ENCODE assay signal across 26 cellular contexts in the genomic region with DNA sequence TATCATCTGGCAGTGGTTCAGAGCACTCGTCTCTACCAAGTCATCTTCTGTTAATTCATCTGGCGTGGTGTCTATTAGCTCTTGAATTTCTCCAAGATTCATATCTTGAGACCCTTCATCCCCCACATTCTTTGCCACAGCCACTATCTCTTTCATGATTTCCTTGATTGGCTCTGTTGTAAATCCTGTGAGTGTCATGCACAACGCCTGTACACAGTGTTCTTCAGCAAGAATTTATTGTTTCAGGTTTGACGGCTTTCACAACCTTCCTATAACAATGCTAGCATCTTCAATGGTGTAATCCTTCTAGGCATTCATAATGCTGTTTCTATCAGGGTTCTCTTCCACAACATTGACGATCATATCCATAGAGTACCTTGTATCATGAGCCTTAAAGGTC.
"Had no signal": no experiment of that assay in that cellular context is flagged by ENCODE, and none has a peak within 500 bp of the region (broad histone marks: within the 10 kb centered on the region; RNA-seq: fewer than 3 reads in every experiment).

No MANE protein-coding gene starts in this region.

- H3K9me3 ChIP-seq: left lung, lower lobe of right lung, ovary, right lobe of liver, uterus had no signal

- H3K27me3 Mint-ChIP-seq: progenitor cell of endocrine pancreas; stimulated activated memory B cell treated with anti-CD40 and anti-IgM and Interleukin-4, amounts not matched to agents 10 μg/mL and 1 μg/mL and 100 μg/mL, for 72 hours; stimulated activated naive CD8-positive, alpha-beta T cell treated with anti-CD3 and anti-CD28 coated beads, Interleukin-15, amount 100 ng/mL, for 72 hours; type B pancreatic cell had no signal

- H3K9me3 Mint-ChIP-seq: immature natural killer cell had no signal

- DNase-seq: hypothalamus; immature natural killer cell; kidney; left colon; left lung; lower lobe of right lung; mammary epithelial cell; mesenchymal stem cell; naive thymus-derived CD8-positive, alpha-beta T cell; ovary; retina; right lobe of liver; stimulated activated CD4-positive, alpha-beta T cell treated with anti-CD3 and anti-CD28 coated beads, Interleukin-1b, Interleukin-23, amount 100 ng/mL, for 48 hours; stimulated activated CD4-positive, alpha-beta T cell treated with anti-CD3 and anti-CD28 coated beads, Interleukin-2, amount 100 ng/mL, for 48 hours; stimulated activated CD4-positive, alpha-beta T cell treated with anti-CD3 and anti-CD28 coated beads, Interleukin-4, amount 100 ng/mL, for 4 hours; stimulated activated CD8-positive, alpha-beta memory T cell treated with anti-CD3 and anti-CD28 coated beads, Interleukin-4, amount 100 ng/mL, for 48 hours; stimulated activated naive CD4-positive, alpha-beta T cell treated with Interleukin-2 at 50 U/mL for 16 hours; stimulated activated naive CD8-positive, alpha-beta T cell treated with anti-CD3 and anti-CD28 coated beads, Interleukin-15, amount 100 ng/mL, for 72 hours; substantia nigra; uterus had no signal

- H3K27me3 ChIP-seq: left lung, ovary, right lobe of liver, tibial nerve, uterus had no signal

- H3K4me1 Mint-ChIP-seq: stimulated activated memory B cell treated with anti-CD40 and anti-IgM and Interleukin-4, amounts not matched to agents 10 μg/mL and 1 μg/mL and 100 μg/mL, for 72 hours; stimulated activated naive CD8-positive, alpha-beta T cell treated with anti-CD3 and anti-CD28 coated beads, Interleukin-15, amount 100 ng/mL, for 72 hours had no signal

- H3K27ac ChIP-seq: left lung, lower lobe of right lung, ovary, right lobe of liver, tibial nerve, uterus had no signal

- H3K4me3 Mint-ChIP-seq: immature natural killer cell; naive thymus-derived CD8-positive, alpha-beta T cell; nephron; stimulated activated memory B cell treated with anti-CD40 and anti-IgM and Interleukin-4, amounts not matched to agents 10 μg/mL and 1 μg/mL and 100 μg/mL, for 72 hours; stimulated activated naive CD8-positive, alpha-beta T cell treated with anti-CD3 and anti-CD28 coated beads, Interleukin-15, amount 100 ng/mL, for 72 hours; type B pancreatic cell had no signal

- ATAC-seq: left colon; left lung; lower lobe of right lung; naive thymus-derived CD8-positive, alpha-beta T cell; right lobe of liver; stimulated activated memory B cell treated with anti-CD40 and anti-IgM and Interleukin-4, amounts not matched to agents 10 μg/mL and 1 μg/mL and 100 μg/mL, for 72 hours; stimulated activated naive CD8-positive, alpha-beta T cell treated with anti-CD3 and anti-CD28 coated beads, Interleukin-15, amount 100 ng/mL, for 72 hours had no signal

- H3K4me3 ChIP-seq: left lung, lower lobe of right lung, ovary, right lobe of liver, smooth muscle cell, tibial nerve, uterus had no signal

- H3K4me1 ChIP-seq: uterus had no signal

- H3K36me3 ChIP-seq: ovary, uterus had no signal

- H3K27ac Mint-ChIP-seq: naive thymus-derived CD8-positive, alpha-beta T cell; nephron; stimulated activated memory B cell treated with anti-CD40 and anti-IgM and Interleukin-4, amounts not matched to agents 10 μg/mL and 1 μg/mL and 100 μg/mL, for 72 hours; stimulated activated naive CD8-positive, alpha-beta T cell treated with anti-CD3 and anti-CD28 coated beads, Interleukin-15, amount 100 ng/mL, for 72 hours; type B pancreatic cell had no signal
